8 cellular contexts compared by ENCODE assay signal in the genomic region with DNA sequence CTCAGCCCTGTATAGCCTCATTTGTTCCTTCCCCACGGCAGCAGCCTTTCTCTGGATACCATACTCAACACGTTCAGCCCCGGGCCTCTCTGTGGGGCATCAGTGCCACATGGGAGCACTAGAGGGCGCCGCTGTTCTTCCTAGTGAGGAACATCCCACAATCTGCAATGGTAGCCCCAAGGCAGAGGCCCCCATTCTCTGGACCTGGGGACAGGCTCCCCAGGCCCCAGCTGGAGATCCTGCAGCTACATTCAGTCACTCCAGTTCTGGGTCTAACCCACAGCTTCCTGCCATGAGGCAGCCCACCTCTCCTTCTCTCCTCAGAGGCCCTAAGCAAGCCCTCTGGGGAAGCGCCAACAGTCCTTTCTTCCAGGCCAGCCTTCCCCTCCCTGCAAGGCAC. TPM values are rescaled to one million over a fixed set of nuclear protein-coding genes. Genes with fewer than 3 reads are reported as not detected.
DNase-seq lines count a peak whose midpoint lies in the region; ATAC-seq lines count a peak whose summit lies in the region.

No MANE protein-coding gene starts in this region.

- intact Hi-C loops in CD4-positive, alpha-beta memory T cell (cut with micrococcal nuclease): loop anchor here (1.0 to 5.0 kb wide), 5 partner anchors 14 to 93 kb away; a partner anchor contains a TSS

- peaks cover 3 to 6% of the 10 kb centered on the region in 2 donors for H3K36me3 Mint-ChIP-seq in CD4-positive, alpha-beta memory T cell

- no peaks in the 10 kb centered on the region for H3K36me3 ChIP-seq in CD4-positive, alpha-beta memory T cell (ENCODE audit: insufficient read depth, low read length)

- POLR2A ChIA-PET in CD4-positive, alpha-beta memory T cell (lab: Charles Lee; ENCODE audit: partially characterized antibody): interaction anchor here (1.1 kb wide), 1 partner anchor 92 kb away, joined by 3 read pairs; no protein-coding TSS in a partner anchor

- no peaks in the 10 kb centered on the region for H3K9me3 Mint-ChIP-seq in CD4-positive, alpha-beta memory T cell

- no peaks in the 10 kb centered on the region for H3K27me3 Mint-ChIP-seq in CD4-positive, alpha-beta memory T cell

- H3K9me3 ChIP-seq in CD4-positive, alpha-beta memory T cell (ENCODE audit: control insufficient read depth in 1 of 2, low read length in 2 of 2): no peaks in the 10 kb centered on the region

- peak overlapping the region in 4 of 7 donors; percentile 23 to 53 (median 37) for H3K27ac Mint-ChIP-seq in CD4-positive, alpha-beta memory T cell

- no peaks in the 10 kb centered on the region for H3K27me3 ChIP-seq in CD4-positive, alpha-beta memory T cell (ENCODE audit: insufficient read depth, low read length)

- DNase-seq in CD4-positive, alpha-beta memory T cell: peak; percentile 71 to 80 (median 74)
- peak; percentile 48 for DNase-seq in NK-92 treated with Interleukin-12 subunit alpha and Interleukin-12 subunit beta, amount 100 ng/mL, for 24 hours (lab: John Stamatoyannopoulos, UW)
- peak; percentile 53 for DNase-seq in activated CD8-positive, alpha-beta memory T cell treated with anti-CD3 and anti-CD28 coated beads, Interleukin-2, amount 50 U/mL, for 1 hour (ENCODE audit: extremely low read depth)
- DNase-seq in epidermal melanocyte (ENCODE audit: insufficient read length, low spot score) (peak; percentile 83), myocyte (ENCODE audit: low read depth) (peak; percentile 82)
- DNase-seq in stimulated activated CD8-positive, alpha-beta memory T cell treated with anti-CD3 and anti-CD28 coated beads, Interleukin-7, amount 100 ng/mL, for 1 hour (ENCODE audit: low read depth in 2 of 2): peak; percentile 59 to 71

- no peak overlapping the region for H3K4me3 Mint-ChIP-seq in CD4-positive, alpha-beta memory T cell

- ATAC-seq in GM19397 (IDR thresholded peaks at IDR 0.05; ENCODE audit: unreplicated experiment) (peak; percentile 89), HG03457 (IDR thresholded peaks at IDR 0.05; ENCODE audit: unreplicated experiment) (peak; percentile 84)

- no peak overlapping the region for H3K4me3 ChIP-seq in CD4-positive, alpha-beta memory T cell (ENCODE audit: low read length in 2 of 2)

- H3K27ac ChIP-seq in CD4-positive, alpha-beta memory T cell (ENCODE audit: low read depth, low read length): no peak overlapping the region

- CTCF ChIA-PET in CD4-positive, alpha-beta memory T cell (lab: Charles Lee; ENCODE audit: partially characterized antibody): interaction anchor here (0.6 to 8.1 kb wide), 19 partner anchors 9 to 147 kb away, joined by 3 to 143 read pairs (median 7); a partner anchor contains a TSS

- H3K4me1 ChIP-seq in CD4-positive, alpha-beta memory T cell (ENCODE audit: insufficient read depth, low read length): no peaks in the 10 kb centered on the region

- peaks cover 1 to 8% (median 4%) of the 10 kb centered on the region in 4 donors for H3K4me1 Mint-ChIP-seq in CD4-positive, alpha-beta memory T cell

RNA-seq across cellular contexts. Expression of a gene that starts 14.2 kb away (rescaled TPM):
- total RNA-seq in CD4-positive, alpha-beta memory T cell: 10 to 100 TPM in 1 of 2 experiments, 1 to 10 TPM in 1; 6.5 to 10.0 TPM
- 1 to 10 TPM in 1 of 2 donors, under 1 TPM in 1; 0.95 to 1.7 TPM for polyA plus RNA-seq in CD4-positive, alpha-beta memory T cell
- 8.0 and 9.5 TPM in 2 replicates for total RNA-seq in myocyte
- polyA plus RNA-seq in myocyte (2012): 8.8 TPM

RNA-seq across cellular contexts. Expression of a gene that starts 27.1 kb away (rescaled TPM):
- 10 to 100 TPM; 10.9 to 12.8 TPM for total RNA-seq in CD4-positive, alpha-beta memory T cell
- 10 to 100 TPM in 1 of 2 donors, 1 to 10 TPM in 1; 6.4 to 11.6 TPM for polyA plus RNA-seq in CD4-positive, alpha-beta memory T cell
- total RNA-seq in myocyte: 87.2 and 111 TPM in 2 replicates
- 68.6 TPM for polyA plus RNA-seq in myocyte (2012)
